1 cellular context compared by ENCODE assay signal in the genomic region with DNA sequence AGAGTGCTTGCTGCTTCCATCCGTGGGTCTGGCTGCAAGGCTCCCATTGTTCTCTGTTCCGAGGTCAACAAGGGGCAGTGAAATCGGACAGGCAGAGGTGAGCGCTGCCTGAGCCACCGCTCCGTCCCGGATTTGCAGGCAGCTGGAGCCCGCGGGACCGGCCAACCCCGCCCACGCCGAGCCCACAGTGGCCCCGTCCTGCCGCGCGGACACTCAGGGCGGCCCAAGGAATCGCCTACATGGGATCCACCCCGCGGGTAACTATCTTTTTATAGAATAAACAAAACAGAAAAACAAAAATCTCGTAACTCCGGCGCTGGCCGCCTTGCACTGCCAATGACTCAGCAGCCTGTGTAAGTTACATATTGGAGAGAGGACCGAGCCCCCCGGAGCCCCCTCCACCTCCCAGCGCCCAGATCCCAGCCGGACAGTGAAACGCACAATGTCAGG.
TF ChIP-seq lines count a peak whose summit lies in the region.

No MANE protein-coding gene starts in this region.

TF ChIP-seq in GM23338, 12 proteins besides CTCF, POLR2A, EP300 and RAD21 (continued from another document):
- TF ChIP-seq, protein P1, sequence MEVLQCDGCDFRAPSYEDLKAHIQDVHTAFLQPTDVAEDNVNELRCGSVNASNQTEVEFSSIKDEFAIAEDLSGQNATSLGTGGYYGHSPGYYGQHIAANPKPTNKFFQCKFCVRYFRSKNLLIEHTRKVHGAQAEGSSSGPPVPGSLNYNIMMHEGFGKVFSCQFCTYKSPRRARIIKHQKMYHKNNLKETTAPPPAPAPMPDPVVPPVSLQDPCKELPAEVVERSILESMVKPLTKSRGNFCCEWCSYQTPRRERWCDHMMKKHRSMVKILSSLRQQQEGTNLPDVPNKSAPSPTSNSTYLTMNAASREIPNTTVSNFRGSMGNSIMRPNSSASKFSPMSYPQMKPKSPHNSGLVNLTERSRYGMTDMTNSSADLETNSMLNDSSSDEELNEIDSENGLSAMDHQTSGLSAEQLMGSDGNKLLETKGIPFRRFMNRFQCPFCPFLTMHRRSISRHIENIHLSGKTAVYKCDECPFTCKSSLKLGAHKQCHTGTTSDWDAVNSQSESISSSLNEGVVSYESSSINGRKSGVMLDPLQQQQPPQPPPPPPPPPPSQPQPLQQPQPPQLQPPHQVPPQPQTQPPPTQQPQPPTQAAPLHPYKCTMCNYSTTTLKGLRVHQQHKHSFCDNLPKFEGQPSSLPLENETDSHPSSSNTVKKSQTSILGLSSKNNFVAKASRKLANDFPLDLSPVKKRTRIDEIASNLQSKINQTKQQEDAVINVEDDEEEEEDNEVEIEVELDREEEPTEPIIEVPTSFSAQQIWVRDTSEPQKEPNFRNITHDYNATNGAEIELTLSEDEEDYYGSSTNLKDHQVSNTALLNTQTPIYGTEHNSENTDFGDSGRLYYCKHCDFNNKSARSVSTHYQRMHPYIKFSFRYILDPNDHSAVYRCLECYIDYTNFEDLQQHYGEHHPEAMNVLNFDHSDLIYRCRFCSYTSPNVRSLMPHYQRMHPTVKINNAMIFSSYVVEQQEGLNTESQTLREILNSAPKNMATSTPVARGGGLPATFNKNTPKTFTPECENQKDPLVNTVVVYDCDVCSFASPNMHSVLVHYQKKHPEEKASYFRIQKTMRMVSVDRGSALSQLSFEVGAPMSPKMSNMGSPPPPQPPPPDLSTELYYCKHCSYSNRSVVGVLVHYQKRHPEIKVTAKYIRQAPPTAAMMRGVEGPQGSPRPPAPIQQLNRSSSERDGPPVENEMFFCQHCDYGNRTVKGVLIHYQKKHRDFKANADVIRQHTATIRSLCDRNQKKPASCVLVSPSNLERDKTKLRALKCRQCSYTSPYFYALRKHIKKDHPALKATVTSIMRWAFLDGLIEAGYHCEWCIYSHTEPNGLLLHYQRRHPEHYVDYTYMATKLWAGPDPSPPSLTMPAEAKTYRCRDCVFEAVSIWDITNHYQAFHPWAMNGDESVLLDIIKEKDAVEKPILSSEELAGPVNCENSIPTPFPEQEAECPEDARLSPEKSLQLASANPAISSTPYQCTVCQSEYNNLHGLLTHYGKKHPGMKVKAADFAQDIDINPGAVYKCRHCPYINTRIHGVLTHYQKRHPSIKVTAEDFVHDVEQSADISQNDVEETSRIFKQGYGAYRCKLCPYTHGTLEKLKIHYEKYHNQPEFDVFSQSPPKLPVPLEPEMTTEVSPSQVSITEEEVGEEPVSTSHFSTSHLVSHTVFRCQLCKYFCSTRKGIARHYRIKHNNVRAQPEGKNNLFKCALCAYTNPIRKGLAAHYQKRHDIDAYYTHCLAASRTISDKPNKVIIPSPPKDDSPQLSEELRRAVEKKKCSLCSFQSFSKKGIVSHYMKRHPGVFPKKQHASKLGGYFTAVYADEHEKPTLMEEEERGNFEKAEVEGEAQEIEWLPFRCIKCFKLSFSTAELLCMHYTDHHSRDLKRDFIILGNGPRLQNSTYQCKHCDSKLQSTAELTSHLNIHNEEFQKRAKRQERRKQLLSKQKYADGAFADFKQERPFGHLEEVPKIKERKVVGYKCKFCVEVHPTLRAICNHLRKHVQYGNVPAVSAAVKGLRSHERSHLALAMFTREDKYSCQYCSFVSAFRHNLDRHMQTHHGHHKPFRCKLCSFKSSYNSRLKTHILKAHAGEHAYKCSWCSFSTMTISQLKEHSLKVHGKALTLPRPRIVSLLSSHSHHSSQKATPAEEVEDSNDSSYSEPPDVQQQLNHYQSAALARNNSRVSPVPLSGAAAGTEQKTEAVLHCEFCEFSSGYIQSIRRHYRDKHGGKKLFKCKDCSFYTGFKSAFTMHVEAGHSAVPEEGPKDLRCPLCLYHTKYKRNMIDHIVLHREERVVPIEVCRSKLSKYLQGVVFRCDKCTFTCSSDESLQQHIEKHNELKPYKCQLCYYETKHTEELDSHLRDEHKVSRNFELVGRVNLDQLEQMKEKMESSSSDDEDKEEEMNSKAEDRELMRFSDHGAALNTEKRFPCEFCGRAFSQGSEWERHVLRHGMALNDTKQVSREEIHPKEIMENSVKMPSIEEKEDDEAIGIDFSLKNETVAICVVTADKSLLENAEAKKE (CRISPR knock-in tag; IDR thresholded peaks at IDR 0.05), result no peak
- TF ChIP-seq NANOG (IDR thresholded peaks at IDR 0.05; ENCODE audit: borderline replicate concordance), result no peak
- no peak for TF ChIP-seq ZNF331 (CRISPR knock-in tag; IDR thresholded peaks at IDR 0.05; ENCODE audit: low read depth)
- TF ChIP-seq JUNB (IDR thresholded peaks at IDR 0.05; ENCODE audit: unreplicated experiment), result no peak
- TF ChIP-seq CREB1 (CRISPR knock-in tag; IDR thresholded peaks at IDR 0.05; ENCODE audit: low read depth), result no peak
- TF ChIP-seq STAT1 (IDR thresholded peaks at IDR 0.05; ENCODE audit: unreplicated experiment), result no peak
- TF ChIP-seq EZH2phosphoT487 (IDR thresholded peaks at IDR 0.05; ENCODE audit: unreplicated experiment), result no peak
- TF ChIP-seq EZH2 (IDR thresholded peaks at IDR 0.05; ENCODE audit: low read depth, unreplicated experiment), result no peak
